Comparison of ENCODE assay signal across 15 cellular contexts in genomic region chr1:15830284-15830657, GRCh38. TPM values are rescaled to one million over a fixed set of nuclear protein-coding genes. Genes with fewer than 3 reads are reported as not detected.
DNase-seq lines count a peak whose midpoint lies in the region; ATAC-seq and TF ChIP-seq lines count a peak whose summit lies in the region.
"Had no signal": no experiment of that assay in that cellular context is flagged by ENCODE, and none has a peak within 500 bp of the region (broad histone marks: within the 10 kb centered on the region; RNA-seq: fewer than 3 reads in every experiment).

No MANE protein-coding gene starts in this region.

- no TSS peak for BruUV-seq in PC-3 (replicated peaks; lab: Mats Ljungman, UMichigan)

- peaks cover 29% of the 10 kb centered on the region for H3K4me1 Mint-ChIP-seq in GM23338

- peaks cover 7% of the 10 kb centered on the region; the same call in 1 of the 2 replicates for H3K79me2 ChIP-seq in GM23338 (replicated peaks; ENCODE audit: insufficient read depth)
- peaks cover 21% of the 10 kb centered on the region for H3K79me2 ChIP-seq in PC-3 (ENCODE audit: low read length)

- no peak for TF ChIP-seq POLR2A in esophagus muscularis mucosa (IDR thresholded peaks at IDR 0.05; ENCODE audit: low read depth)
- no peak for TF ChIP-seq POLR2A in spleen (IDR thresholded peaks at IDR 0.05)

- H3K9me2 ChIP-seq in GM23338 (ENCODE audit: insufficient read depth) (no peaks in the 10 kb centered on the region), PC-3 (replicated peaks; ENCODE audit: low read length) (no peaks in the 10 kb centered on the region)

- DNase-seq in GM23338 (ENCODE audit: low spot score): peak; percentile 44
- no peak for DNase-seq in PC-3
- no peak for DNase-seq in esophagus muscularis mucosa (ENCODE audit: extremely low spot score)
- DNase-seq in spleen: no peak
- no peak for DNase-seq in activated naive CD4-positive, alpha-beta T cell treated with anti-CD3 and anti-CD28 coated beads, Interleukin-2, amount 50 U/mL, for 16 hours
- DNase-seq in NCI-H1417 (lab: John Stamatoyannopoulos, UW): no peak
- DNase-seq: adrenal gland; CD8-positive, alpha-beta memory T cell; cortex of kidney; NCI-H748 treated with DMSO at 0.1 percent for 48 hours; right lobe of liver; SJCRH30 had no signal

- intact Hi-C loops in PC-3 (cut with micrococcal nuclease): no loop called here
- intact Hi-C loops in esophagus muscularis mucosa (cut with DNase I): loop anchor here (5.0 kb wide), 1 partner anchor 122 kb away; no protein-coding TSS in a partner anchor
- intact Hi-C loops in spleen (cut with DNase I; ENCODE audit: low total_unique reads): no loop called here

- POLR2A ChIA-PET in PC-3 (lab: Charles Lee; ENCODE audit: unreplicated experiment): interaction anchor here (0.7 kb wide), 1 partner anchor 289 kb away, joined by 3 read pairs; no protein-coding TSS in a partner anchor

- CTCF ChIA-PET in PC-3 (lab: Charles Lee): no interaction called here

- WGBS in esophagus muscularis mucosa: 96% methylated on average over 1 of the region's 1 CpG
- WGBS in spleen, 5 donors: 82 to 91% (median 86%) methylated on average over 1 of the region's 1 CpG

- H3K4me1 ChIP-seq in GM23338 (ENCODE audit: insufficient read depth) (peaks cover 17% of the 10 kb centered on the region), PC-3 (ENCODE audit: insufficient read depth, low read length) (peaks cover 23% of the 10 kb centered on the region), esophagus muscularis mucosa (peaks cover 12 to 51% (median 41%) of the 10 kb centered on the region in 4 donors), spleen (peaks cover 5 to 69% (median 46%) of the 10 kb centered on the region in 6 donors)
- H3K4me1 ChIP-seq: SJCRH30 had no signal

- H3K36me3 Mint-ChIP-seq in GM23338 (ENCODE audit: low read depth): peaks cover 15% of the 10 kb centered on the region

- H3K9me3 ChIP-seq in PC-3 (ENCODE audit: low read length): no peaks in the 10 kb centered on the region
- no peaks in the 10 kb centered on the region for H3K9me3 ChIP-seq in esophagus muscularis mucosa
- H3K9me3 ChIP-seq in spleen: no peaks in the 10 kb centered on the region
- H3K9me3 ChIP-seq: adrenal gland, mucosa of descending colon, right lobe of liver, SJCRH30 had no signal

- H2AFZ ChIP-seq in GM23338 (no peak overlapping the region), PC-3 (ENCODE audit: low read length) (no peak overlapping the region)

- ATAC-seq in GM23338 (peak; percentile 3; the same call in 1 of the 3 replicates), PC-3 (no peak), GM19324 (IDR thresholded peaks at IDR 0.05; ENCODE audit: low FRiP score, unreplicated experiment) (no peak), HG03354 (IDR thresholded peaks at IDR 0.05; ENCODE audit: poor library complexity, severe bottlenecking, unreplicated experiment) (no peak)
- ATAC-seq: right lobe of liver had no signal

- H3K27me3 ChIP-seq in GM23338 (ENCODE audit: insufficient read depth): no peaks in the 10 kb centered on the region
- H3K27me3 ChIP-seq in PC-3 (ENCODE audit: low read length): no peaks in the 10 kb centered on the region
- peaks cover 0 to 3% (median 0%) of the 10 kb centered on the region in 4 donors for H3K27me3 ChIP-seq in esophagus muscularis mucosa
- H3K27me3 ChIP-seq in spleen (replicated peaks in 1 of 7): no peaks in the 10 kb centered on the region
- H3K27me3 ChIP-seq: adrenal gland, right lobe of liver, SJCRH30 had no signal

- H3F3A ChIP-seq in GM23338 (replicated peaks; ENCODE audit: low read depth) (peaks cover 5% of the 10 kb centered on the region; the same call in 1 of the 2 replicates), PC-3 (ENCODE audit: low read length, unreplicated experiment) (no peaks in the 10 kb centered on the region)

- H3K4me3 Mint-ChIP-seq in GM23338: no peak overlapping the region; the same call in 2 of the 3 replicates

- peaks cover 13% of the 10 kb centered on the region for H3K27me3 Mint-ChIP-seq in GM23338 (ENCODE audit: insufficient read depth, low read depth, poor library complexity)
- H3K27me3 Mint-ChIP-seq: CD8-positive, alpha-beta memory T cell had no signal

- H3K4me2 ChIP-seq in GM23338 (no peak overlapping the region), PC-3 (ENCODE audit: low read length) (peak overlapping the region; percentile 31; the same call in 1 of the 2 replicates)

- H4K20me1 ChIP-seq in GM23338 (replicated peaks; ENCODE audit: insufficient read depth) (no peaks in the 10 kb centered on the region), PC-3 (ENCODE audit: low read length) (no peaks in the 10 kb centered on the region)

- no peaks in the 10 kb centered on the region for H3K9me3 Mint-ChIP-seq in GM23338
- H3K9me3 Mint-ChIP-seq: CD8-positive, alpha-beta memory T cell had no signal

- H3K4me3 ChIP-seq in GM23338 (no peak overlapping the region), PC-3 (ENCODE audit: low read length) (no peak overlapping the region), esophagus muscularis mucosa (no peak overlapping the region), spleen (peak overlapping the region in 1 of 8 donors; percentile 51)
- H3K4me3 ChIP-seq: adrenal gland, mucosa of descending colon, right lobe of liver, SJCRH30 had no signal

- H3K36me3 ChIP-seq in GM23338 (ENCODE audit: insufficient read depth) (no peaks in the 10 kb centered on the region), PC-3 (ENCODE audit: low read depth, low read length) (no peaks in the 10 kb centered on the region), esophagus muscularis mucosa (no peaks in the 10 kb centered on the region), spleen (no peaks in the 10 kb centered on the region)
- H3K36me3 ChIP-seq: adrenal gland, right lobe of liver, SJCRH30 had no signal

- no peak overlapping the region for H3K9ac ChIP-seq in PC-3 (ENCODE audit: low read length)

- H3K27ac ChIP-seq in GM23338 (ENCODE audit: low read depth): no peak overlapping the region
- H3K27ac ChIP-seq in PC-3 (ENCODE audit: low read length): no peak overlapping the region
- H3K27ac ChIP-seq in esophagus muscularis mucosa (replicated peaks in 1 of 4): peak overlapping the region in 3 of 4 donors; percentile 42 to 64 (median 62)
- peak overlapping the region; percentile 6 to 100 (median 76) for H3K27ac ChIP-seq in spleen
- H3K27ac ChIP-seq: SJCRH30 had no signal

- no peak overlapping the region for H3K27ac Mint-ChIP-seq in GM23338

- TF ChIP-seq CTCF in GM23338 (conservative IDR thresholded peaks at IDR 0.05; ENCODE audit: low read depth in 2 of 2) (peak in 1 of 2 experiments; percentile 31; a peak in 2 of 4 replicates), PC-3 (conservative IDR thresholded peaks at IDR 0.05; ENCODE audit: low read depth, low read length) (no peak), esophagus muscularis mucosa (IDR thresholded peaks at IDR 0.05) (no peak), spleen (IDR thresholded peaks at IDR 0.05 in 8 of 11, conservative IDR thresholded peaks at IDR 0.05 in 3 of 11) (peak in 1 of 11 experiments; percentile 0)

- no peak for TF ChIP-seq EP300 in esophagus muscularis mucosa (IDR thresholded peaks at IDR 0.05)

TF ChIP-seq in GM23338, 12 proteins besides CTCF, POLR2A, EP300 and RAD21:
- no peak for TF ChIP-seq EZH2phosphoT487 (IDR thresholded peaks at IDR 0.05; ENCODE audit: unreplicated experiment)
- TF ChIP-seq STAT1 (IDR thresholded peaks at IDR 0.05; ENCODE audit: unreplicated experiment): no peak
- TF ChIP-seq ZNF114 (CRISPR knock-in tag; IDR thresholded peaks at IDR 0.05): no peak
- TF ChIP-seq CREB1 (CRISPR knock-in tag; IDR thresholded peaks at IDR 0.05; ENCODE audit: low read depth): no peak
- TF ChIP-seq POLR2AphosphoS5 (IDR thresholded peaks at IDR 0.05; ENCODE audit: low read depth): no peak; the same call in 1 of the 2 replicates
- no peak for TF ChIP-seq REST (IDR thresholded peaks at IDR 0.05; ENCODE audit: unreplicated experiment)

RNA-seq across cellular contexts. Expression of gene SPEN, which starts 17.2 kb away (rescaled TPM):
- 28.5 and 43.6 TPM in 2 replicates for total RNA-seq in GM23338 (2014; rRNA removed; shearing (Covaris generic))
- polyA plus RNA-seq in GM23338 (2016; fragmentation: Nextera tagmentation; extraction: Ambion mirVana): 11.4 and 14.9 TPM in 2 replicates
- 26.7 and 35.7 TPM in 2 replicates for total RNA-seq in PC-3 (2014; rRNA removed)
- 10 to 100 TPM; 34.6 to 49.9 (median 44.7) TPM for total RNA-seq in esophagus muscularis mucosa
- total RNA-seq in spleen: 10 to 100 TPM; 54.1 to 75.9 (median 63.0) TPM
- 10 to 100 TPM in 1 of 3 donors, 1 to 10 TPM in 2; 8.0 to 14.1 (median 9.3) TPM for polyA plus RNA-seq in spleen

RNA-seq across cellular contexts. Expression of gene UQCRHL, which starts 22.8 kb away (rescaled TPM):
- 2.3 and 3.9 TPM in 2 replicates for total RNA-seq in GM23338 (2014; rRNA removed; shearing (Covaris generic))
- polyA plus RNA-seq in GM23338 (2016; fragmentation: Nextera tagmentation; extraction: Ambion mirVana) (3.0 and 3.6 TPM in 2 replicates), spleen (1 to 10 TPM; 1.9 to 2.6 (median 2.4) TPM)
- total RNA-seq in PC-3 (2014; rRNA removed) (8.7 and 11.2 TPM in 2 replicates), esophagus muscularis mucosa (1 to 10 TPM in 2 of 4 donors, under 1 TPM in 2; 0.52 to 1.3 (median 0.95) TPM), spleen (1 to 10 TPM in 6 of 7 donors, under 1 TPM in 1; 0.67 to 2.6 (median 1.2) TPM)

Comparison
In these comparisons a context has a peak if more than half of its experiments do, and no peak if none do; other contexts are left out.
1. H3K27ac ChIP-seq: peak in esophagus muscularis mucosa (3 of 4) and spleen (8 of 8); none in GM23338 (single experiment) and PC-3 (single experiment).